In genomic region chr5:43066799-43067741, GRCh38 we compare ENCODE assay signal across 1 cellular context.
TF ChIP-seq lines count a peak whose summit lies in the region.

No MANE protein-coding gene starts in this region.

TF ChIP-seq in HEK293, 187 proteins besides CTCF, POLR2A, EP300 and RAD21 (continued from another document):
- TF ChIP-seq, protein P1, sequence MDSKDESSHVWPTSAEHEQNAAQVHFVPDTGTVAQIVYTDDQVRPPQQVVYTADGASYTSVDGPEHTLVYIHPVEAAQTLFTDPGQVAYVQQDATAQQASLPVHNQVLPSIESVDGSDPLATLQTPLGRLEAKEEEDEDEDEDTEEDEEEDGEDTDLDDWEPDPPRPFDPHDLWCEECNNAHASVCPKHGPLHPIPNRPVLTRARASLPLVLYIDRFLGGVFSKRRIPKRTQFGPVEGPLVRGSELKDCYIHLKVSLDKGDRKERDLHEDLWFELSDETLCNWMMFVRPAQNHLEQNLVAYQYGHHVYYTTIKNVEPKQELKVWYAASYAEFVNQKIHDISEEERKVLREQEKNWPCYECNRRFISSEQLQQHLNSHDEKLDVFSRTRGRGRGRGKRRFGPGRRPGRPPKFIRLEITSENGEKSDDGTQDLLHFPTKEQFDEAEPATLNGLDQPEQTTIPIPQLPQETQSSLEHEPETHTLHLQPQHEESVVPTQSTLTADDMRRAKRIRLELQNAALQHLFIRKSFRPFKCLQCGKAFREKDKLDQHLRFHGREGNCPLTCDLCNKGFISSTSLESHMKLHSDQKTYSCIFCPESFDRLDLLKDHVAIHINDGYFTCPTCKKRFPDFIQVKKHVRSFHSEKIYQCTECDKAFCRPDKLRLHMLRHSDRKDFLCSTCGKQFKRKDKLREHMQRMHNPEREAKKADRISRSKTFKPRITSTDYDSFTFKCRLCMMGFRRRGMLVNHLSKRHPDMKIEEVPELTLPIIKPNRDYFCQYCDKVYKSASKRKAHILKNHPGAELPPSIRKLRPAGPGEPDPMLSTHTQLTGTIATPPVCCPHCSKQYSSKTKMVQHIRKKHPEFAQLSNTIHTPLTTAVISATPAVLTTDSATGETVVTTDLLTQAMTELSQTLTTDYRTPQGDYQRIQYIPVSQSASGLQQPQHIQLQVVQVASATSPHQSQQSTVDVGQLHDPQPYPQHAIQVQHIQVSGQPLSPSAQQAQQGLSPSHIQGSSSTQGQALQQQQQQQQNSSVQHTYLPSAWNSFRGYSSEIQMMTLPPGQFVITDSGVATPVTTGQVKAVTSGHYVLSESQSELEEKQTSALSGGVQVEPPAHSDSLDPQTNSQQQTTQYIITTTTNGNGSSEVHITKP (tag by site-specific recombination; IDR thresholded peaks at IDR 0.05): peak; percentile 90
- TF ChIP-seq OSR2 (tag by site-specific recombination; IDR thresholded peaks at IDR 0.05) (no peak), ZFP69B (tag by site-specific recombination; IDR thresholded peaks at IDR 0.05) (peak; percentile 23; the same call in 1 of the 2 replicates), ZXDB (tag by site-specific recombination; IDR thresholded peaks at IDR 0.05) (peak; percentile 88), ATF2 (tag by site-specific recombination; IDR thresholded peaks at IDR 0.05; ENCODE audit: low read depth) (0 out of 2 replicates have a peak, but pooled peaks have one; percentile 2), ZNF747 (tag by site-specific recombination; IDR thresholded peaks at IDR 0.05) (no peak), ZNF501 (tag by site-specific recombination; IDR thresholded peaks at IDR 0.05) (peak; percentile 75; the same call in 1 of the 2 replicates), ZNF433 (tag by site-specific recombination; IDR thresholded peaks at IDR 0.05; ENCODE audit: low read depth) (no peak), ZBTB6 (tag by site-specific recombination; IDR thresholded peaks at IDR 0.05) (peak; percentile 18), ZNF391 (tag by site-specific recombination; IDR thresholded peaks at IDR 0.05; ENCODE audit: borderline replicate concordance, low read depth) (peak; percentile 82), OVOL3 (tag by site-specific recombination; IDR thresholded peaks at IDR 0.05) (peak; percentile 59; the same call in 1 of the 2 replicates), ZNF18 (tag by site-specific recombination; IDR thresholded peaks at IDR 0.05) (peak; percentile 46), ZNF112 (tag by site-specific recombination; IDR thresholded peaks at IDR 0.05) (no peak), ZNF341 (tag by site-specific recombination; IDR thresholded peaks at IDR 0.05; ENCODE audit: low read depth) (peak; percentile 66), FEZF1 (tag by site-specific recombination; IDR thresholded peaks at IDR 0.05) (no peak), ZNF692 (tag by site-specific recombination; IDR thresholded peaks at IDR 0.05) (peak; percentile 68; the same call in 1 of the 2 replicates), KLF7 (tag by site-specific recombination; IDR thresholded peaks at IDR 0.05; ENCODE audit: borderline replicate concordance) (0 out of 2 replicates have a peak, but pooled peaks have one; percentile 3)
- TF ChIP-seq, protein P2, sequence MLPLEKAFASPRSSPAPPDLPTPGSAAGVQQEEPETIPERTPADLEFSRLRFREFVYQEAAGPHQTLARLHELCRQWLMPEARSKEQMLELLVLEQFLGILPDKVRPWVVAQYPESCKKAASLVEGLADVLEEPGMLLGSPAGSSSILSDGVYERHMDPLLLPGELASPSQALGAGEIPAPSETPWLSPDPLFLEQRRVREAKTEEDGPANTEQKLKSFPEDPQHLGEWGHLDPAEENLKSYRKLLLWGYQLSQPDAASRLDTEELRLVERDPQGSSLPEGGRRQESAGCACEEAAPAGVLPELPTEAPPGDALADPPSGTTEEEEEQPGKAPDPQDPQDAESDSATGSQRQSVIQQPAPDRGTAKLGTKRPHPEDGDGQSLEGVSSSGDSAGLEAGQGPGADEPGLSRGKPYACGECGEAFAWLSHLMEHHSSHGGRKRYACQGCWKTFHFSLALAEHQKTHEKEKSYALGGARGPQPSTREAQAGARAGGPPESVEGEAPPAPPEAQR (tag by site-specific recombination; IDR thresholded peaks at IDR 0.05): 0 out of 2 replicates have a peak, but pooled peaks have one; percentile 30
- TF ChIP-seq, protein P3, sequence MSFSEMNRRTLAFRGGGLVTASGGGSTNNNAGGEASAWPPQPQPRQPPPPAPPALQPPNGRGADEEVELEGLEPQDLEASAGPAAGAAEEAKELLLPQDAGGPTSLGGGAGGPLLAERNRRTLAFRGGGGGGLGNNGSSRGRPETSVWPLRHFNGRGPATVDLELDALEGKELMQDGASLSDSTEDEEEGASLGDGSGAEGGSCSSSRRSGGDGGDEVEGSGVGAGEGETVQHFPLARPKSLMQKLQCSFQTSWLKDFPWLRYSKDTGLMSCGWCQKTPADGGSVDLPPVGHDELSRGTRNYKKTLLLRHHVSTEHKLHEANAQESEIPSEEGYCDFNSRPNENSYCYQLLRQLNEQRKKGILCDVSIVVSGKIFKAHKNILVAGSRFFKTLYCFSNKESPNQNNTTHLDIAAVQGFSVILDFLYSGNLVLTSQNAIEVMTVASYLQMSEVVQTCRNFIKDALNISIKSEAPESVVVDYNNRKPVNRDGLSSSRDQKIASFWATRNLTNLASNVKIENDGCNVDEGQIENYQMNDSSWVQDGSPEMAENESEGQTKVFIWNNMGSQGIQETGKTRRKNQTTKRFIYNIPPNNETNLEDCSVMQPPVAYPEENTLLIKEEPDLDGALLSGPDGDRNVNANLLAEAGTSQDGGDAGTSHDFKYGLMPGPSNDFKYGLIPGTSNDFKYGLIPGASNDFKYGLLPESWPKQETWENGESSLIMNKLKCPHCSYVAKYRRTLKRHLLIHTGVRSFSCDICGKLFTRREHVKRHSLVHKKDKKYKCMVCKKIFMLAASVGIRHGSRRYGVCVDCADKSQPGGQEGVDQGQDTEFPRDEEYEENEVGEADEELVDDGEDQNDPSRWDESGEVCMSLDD (tag by site-specific recombination; IDR thresholded peaks at IDR 0.05): peak; percentile 72; the same call in 1 of the 2 replicates
